In the genomic region with DNA sequence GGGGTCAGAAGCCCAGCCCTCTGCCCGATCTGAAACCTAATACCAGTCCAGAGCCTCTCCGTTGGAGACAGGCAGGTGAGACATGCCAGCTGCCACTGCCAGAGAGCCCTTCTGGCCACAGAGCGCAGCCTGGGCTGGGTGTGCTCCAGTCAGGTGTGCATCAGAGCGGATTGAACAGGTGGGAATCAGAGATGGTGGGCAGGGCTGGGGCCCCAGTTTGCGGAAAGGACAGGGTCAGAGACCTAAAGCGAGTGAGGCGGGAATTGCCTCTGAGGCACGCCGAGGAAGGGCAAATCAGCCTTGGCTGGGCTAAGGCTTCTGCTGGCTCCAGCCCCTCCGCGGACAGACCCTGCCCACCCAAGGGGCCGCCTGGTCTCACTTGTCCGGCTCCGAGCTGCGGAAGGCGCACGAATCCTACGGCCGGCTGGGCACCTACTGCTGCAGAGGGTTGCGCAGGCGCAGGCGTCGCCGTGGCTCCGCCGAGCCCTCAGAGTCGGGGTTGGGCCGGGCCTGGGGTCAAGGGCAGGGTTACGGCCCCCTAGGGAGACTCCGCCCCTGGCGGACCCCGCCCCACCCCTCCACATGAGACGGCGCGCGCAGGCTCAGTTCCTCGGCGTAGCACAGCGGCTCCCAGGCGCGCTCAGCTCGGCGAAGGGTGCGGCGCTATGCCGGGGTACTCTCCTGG, we compare ENCODE assay signal across 1 cellular context.
TF ChIP-seq lines count a peak whose summit lies in the region.

No MANE protein-coding gene starts in this region.

TF ChIP-seq in HepG2, 621 proteins besides CTCF, POLR2A, EP300 and RAD21 (continued from another document):
- TF ChIP-seq, protein P1, sequence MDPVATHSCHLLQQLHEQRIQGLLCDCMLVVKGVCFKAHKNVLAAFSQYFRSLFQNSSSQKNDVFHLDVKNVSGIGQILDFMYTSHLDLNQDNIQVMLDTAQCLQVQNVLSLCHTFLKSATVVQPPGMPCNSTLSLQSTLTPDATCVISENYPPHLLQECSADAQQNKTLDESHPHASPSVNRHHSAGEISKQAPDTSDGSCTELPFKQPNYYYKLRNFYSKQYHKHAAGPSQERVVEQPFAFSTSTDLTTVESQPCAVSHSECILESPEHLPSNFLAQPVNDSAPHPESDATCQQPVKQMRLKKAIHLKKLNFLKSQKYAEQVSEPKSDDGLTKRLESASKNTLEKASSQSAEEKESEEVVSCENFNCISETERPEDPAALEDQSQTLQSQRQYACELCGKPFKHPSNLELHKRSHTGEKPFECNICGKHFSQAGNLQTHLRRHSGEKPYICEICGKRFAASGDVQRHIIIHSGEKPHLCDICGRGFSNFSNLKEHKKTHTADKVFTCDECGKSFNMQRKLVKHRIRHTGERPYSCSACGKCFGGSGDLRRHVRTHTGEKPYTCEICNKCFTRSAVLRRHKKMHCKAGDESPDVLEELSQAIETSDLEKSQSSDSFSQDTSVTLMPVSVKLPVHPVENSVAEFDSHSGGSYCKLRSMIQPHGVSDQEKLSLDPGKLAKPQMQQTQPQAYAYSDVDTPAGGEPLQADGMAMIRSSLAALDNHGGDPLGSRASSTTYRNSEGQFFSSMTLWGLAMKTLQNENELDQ (CRISPR knock-in tag; IDR thresholded peaks at IDR 0.05; ENCODE audit: borderline replicate concordance), result no peak
- TF ChIP-seq CCAR2 (optimal IDR thresholded peaks at IDR 0.05; ENCODE audit: low read depth, low read length) (no peak), ZNF329 (CRISPR knock-in tag; IDR thresholded peaks at IDR 0.05; ENCODE audit: low read depth) (no peak), ZNF839 (CRISPR knock-in tag; IDR thresholded peaks at IDR 0.05; ENCODE audit: borderline replicate concordance) (no peak), TAF1 (CRISPR knock-in tag; IDR thresholded peaks at IDR 0.05) (no peak), CEBPB (IDR thresholded peaks at IDR 0.05; ENCODE audit: borderline replicate concordance, low read depth, low read length) (no peak)
